1 cellular context compared by ENCODE assay signal in the genomic region with DNA sequence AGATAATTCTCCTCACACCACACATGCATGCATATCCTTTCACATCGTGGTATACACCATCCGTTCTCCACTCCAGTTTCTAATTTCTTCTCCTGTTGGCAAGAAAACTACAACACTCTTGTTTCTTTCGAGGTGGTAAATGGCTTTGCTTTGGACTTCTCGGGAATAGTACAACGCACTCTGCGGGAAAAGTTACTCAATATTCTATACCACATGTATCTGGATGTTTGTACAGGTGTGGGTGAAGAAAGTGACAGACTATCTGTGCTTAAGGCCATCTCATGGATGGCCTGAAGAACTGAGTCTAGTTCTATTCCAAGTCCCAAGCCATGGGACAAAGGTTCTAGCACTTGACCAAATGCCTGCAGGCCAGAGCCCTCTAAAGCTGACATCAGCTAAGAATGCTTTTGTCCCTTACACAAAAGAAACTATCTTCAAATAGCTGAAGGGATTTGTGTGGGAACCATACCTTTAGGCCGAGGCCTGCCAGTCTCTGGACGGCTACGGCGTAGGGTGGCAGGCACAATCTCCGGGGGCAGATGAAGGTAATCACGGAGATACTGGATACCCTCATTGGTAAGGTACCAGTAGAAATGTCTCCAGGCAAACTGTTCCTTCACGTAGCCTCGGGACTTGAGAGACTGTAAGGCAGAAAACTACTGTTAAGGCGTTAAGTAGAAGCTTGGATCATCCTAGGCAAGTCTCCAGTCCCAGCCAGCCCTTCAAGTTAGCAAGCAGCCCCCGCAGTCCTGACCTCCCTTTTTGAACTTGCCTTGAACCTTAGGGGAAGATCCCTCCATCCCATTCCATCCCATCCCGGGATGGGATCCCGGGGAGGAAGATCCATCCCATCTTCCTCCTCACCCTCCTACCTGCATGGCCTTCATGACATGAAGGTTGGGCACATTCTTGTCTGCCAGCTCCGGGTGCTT.
TF ChIP-seq lines count a peak whose summit lies in the region.

No MANE protein-coding gene starts in this region.

TF ChIP-seq in endothelial cell of umbilical vein, 7 proteins besides CTCF, POLR2A, EP300 and RAD21:
- TF ChIP-seq EZH2 (IDR thresholded peaks at IDR 0.05; ENCODE audit: borderline replicate concordance, low read depth, low read length, severe bottlenecking) (no peak), MYC (IDR thresholded peaks at IDR 0.05; ENCODE audit: low read depth, low read length) (no peak), FOS (IDR thresholded peaks at IDR 0.05; ENCODE audit: borderline replicate concordance, insufficient read depth, low read length) (no peak), GATA2 (IDR thresholded peaks at IDR 0.05; ENCODE audit: insufficient read depth, insufficient read length, low read depth, low read length) (no peak), JUN (IDR thresholded peaks at IDR 0.05; ENCODE audit: borderline replicate concordance, insufficient read depth, insufficient read length, low read depth) (no peak), POLR2AphosphoS5 (IDR thresholded peaks at IDR 0.05; ENCODE audit: insufficient read depth, low read depth, low read length) (no peak)
- TF ChIP-seq, protein P1, sequence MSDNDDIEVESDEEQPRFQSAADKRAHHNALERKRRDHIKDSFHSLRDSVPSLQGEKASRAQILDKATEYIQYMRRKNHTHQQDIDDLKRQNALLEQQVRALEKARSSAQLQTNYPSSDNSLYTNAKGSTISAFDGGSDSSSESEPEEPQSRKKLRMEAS (IDR thresholded peaks at IDR 0.05; ENCODE audit: insufficient read depth, insufficient read length) = no peak
TF ChIP-seq in endothelial cell of umbilical vein: peak in this region for 0.
